Comparison of ENCODE assay signal across 8 cellular contexts in the genomic region with DNA sequence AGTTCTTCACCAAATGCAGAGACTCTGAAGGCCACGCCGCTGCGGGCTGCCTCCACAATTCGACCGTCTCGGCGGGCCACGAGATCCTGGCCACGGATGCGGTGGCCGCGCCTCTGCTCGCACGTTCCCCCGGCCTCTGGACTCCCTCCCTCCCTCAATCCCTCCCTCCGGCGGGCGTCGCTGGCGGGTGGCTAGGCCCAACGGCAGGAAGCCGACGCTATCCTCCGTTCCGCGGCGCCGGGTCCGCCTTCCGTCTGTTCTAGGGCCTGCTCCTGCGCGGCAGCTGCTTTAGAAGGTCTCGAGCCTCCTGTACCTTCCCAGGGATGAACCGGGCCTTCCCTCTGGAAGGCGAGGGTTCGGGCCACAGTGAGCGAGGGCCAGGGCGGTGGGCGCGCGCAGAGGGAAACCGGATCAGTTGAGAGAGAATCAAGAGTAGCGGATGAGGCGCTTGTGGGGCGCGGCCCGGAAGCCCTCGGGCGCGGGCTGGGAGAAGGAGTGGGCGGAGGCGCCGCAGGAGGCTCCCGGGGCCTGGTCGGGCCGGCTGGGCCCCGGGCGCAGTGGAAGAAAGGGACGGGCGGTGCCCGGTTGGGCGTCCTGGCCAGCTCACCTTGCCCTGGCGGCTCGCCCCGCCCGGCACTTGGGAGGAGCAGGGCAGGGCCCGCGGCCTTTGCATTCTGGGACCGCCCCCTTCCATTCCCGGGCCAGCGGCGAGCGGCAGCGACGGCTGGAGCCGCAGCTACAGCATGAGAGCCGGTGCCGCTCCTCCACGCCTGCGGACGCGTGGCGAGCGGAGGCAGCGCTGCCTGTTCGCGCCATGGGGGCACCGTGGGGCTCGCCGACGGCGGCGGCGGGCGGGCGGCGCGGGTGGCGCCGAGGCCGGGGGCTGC. TPM values are rescaled to one million over a fixed set of nuclear protein-coding genes. Genes with fewer than 3 reads are reported as not detected.
DNase-seq lines count a peak whose midpoint lies in the region; ATAC-seq and TF ChIP-seq lines count a peak whose summit lies in the region.

A gene with protein sequence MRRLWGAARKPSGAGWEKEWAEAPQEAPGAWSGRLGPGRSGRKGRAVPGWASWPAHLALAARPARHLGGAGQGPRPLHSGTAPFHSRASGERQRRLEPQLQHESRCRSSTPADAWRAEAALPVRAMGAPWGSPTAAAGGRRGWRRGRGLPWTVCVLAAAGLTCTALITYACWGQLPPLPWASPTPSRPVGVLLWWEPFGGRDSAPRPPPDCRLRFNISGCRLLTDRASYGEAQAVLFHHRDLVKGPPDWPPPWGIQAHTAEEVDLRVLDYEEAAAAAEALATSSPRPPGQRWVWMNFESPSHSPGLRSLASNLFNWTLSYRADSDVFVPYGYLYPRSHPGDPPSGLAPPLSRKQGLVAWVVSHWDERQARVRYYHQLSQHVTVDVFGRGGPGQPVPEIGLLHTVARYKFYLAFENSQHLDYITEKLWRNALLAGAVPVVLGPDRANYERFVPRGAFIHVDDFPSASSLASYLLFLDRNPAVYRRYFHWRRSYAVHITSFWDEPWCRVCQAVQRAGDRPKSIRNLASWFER (plus strand): TSS at position 227 of the 887 bp plus-strand sequence. CDS start 213 bp downstream, at position 440.

- no peak for TF ChIP-seq CTCF in lower leg skin (IDR thresholded peaks at IDR 0.05)

- 0 to 1% methylated on average over 45 to 49 of the region's 101 CpGs for WGBS in lower leg skin, 2 donors

- H3K4me3 ChIP-seq in lower leg skin (ENCODE audit: low read depth, poor library complexity, severe bottlenecking), result peak within 1 kb of the TSS; percentile 34

- intact Hi-C loops in lower leg skin (cut with DNase I; ENCODE audit: low total_unique reads), result no loop called here

- no peak for TF ChIP-seq POLR2A in lower leg skin (IDR thresholded peaks at IDR 0.05)

- peak; percentile 86 to 87 for DNase-seq in AML-193 (lab: John Stamatoyannopoulos, UW)
- DNase-seq in NCI-H510A (lab: John Stamatoyannopoulos, UW), result peak; percentile 89
- DNase-seq in activated CD4-positive, alpha-beta T cell treated with anti-CD3 and anti-CD28 coated beads, Interleukin-2, amount 50 U/mL, for 4 hours, result peak; percentile 52 to 55
- DNase-seq in dermis blood vessel endothelial cell, result peak; percentile 73
- peak; percentile 74 to 97 for DNase-seq in lower leg skin (ENCODE audit: low spot score in 2 of 2)
- peak in 2 of 3 donors; percentile 29 to 55 for DNase-seq in stimulated activated CD4-positive, alpha-beta T cell treated with anti-CD3 and anti-CD28 coated beads, TNF-alpha, amount 100 ng/mL, for 1 hour (ENCODE audit: low read depth in 3 of 3, low spot score in 1 of 3)

- ATAC-seq in GM18907 (IDR thresholded peaks at IDR 0.05; ENCODE audit: unreplicated experiment) (peak; percentile 91), HG03139 (IDR thresholded peaks at IDR 0.05; ENCODE audit: unreplicated experiment) (peak; percentile 79)

RNA-seq across cellular contexts. Expression of the gene that starts here (rescaled TPM):
- total RNA-seq in dermis blood vessel endothelial cell (6.4 and 6.5 TPM in 2 replicates), lower leg skin (1 to 10 TPM; 1.2 to 4.5 (median 2.3) TPM)

Comparison
In these comparisons a context has a peak if more than half of its experiments do, and no peak if none do; other contexts are left out.
1. Peak in every context shown above with its lines: DNase-seq, ATAC-seq and H3K4me3 ChIP-seq.